ENCODE assay signal across 8 cellular contexts in the genomic region with DNA sequence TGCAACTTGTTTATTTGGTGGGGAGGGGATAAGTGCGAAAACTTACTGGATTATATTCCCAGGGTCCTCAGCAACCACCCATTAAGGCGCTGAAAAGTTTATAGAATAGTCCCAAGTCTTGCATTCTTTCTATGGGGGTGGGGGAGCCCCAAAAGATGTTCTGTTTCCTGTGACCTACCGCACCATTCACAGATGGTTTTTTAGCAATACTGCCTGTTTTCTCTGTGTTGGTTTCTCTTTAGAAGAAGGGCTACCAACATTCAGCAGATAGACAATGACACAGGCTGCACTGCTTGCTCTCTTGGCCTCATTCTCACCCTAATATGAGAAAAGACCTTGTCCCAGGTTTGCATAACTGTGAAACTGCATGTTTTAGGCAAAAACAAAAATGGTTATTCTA.
DNase-seq lines count a peak whose midpoint lies in the region; ATAC-seq and TF ChIP-seq lines count a peak whose summit lies in the region.

No MANE protein-coding gene starts in this region.

- intact Hi-C loops in activated T-helper 1 cell treated with anti-CD3 and anti-CD28 coated beads, Interleukin-12 subunit alpha, Interleukin-12 subunit beta, Interleukin-2, Interleukin-4 antibody, amounts not matched to agents 30 ng/mL and 10 ng/mL and 1 ng/mL, durations not matched to agents 14 hours and 24 hours and 36 hours (cut with micrococcal nuclease) = loop anchor here (5.0 to 10.0 kb wide), 3 partner anchors 616 to 722 kb away; partner anchors contain the start of genes ENDOD1 and SRSF8
- intact Hi-C loops in left ventricle myocardium superior (cut with micrococcal nuclease) = no loop called here

- peaks cover 42% of the 10 kb centered on the region for H3K4me1 Mint-ChIP-seq in activated T-helper 1 cell treated with anti-CD3 and anti-CD28 coated beads, Interleukin-12 subunit alpha, Interleukin-12 subunit beta, Interleukin-2, Interleukin-4 antibody, amounts not matched to agents 30 ng/mL and 10 ng/mL and 1 ng/mL, durations not matched to agents 14 hours and 24 hours and 36 hours (ENCODE audit: low read depth)
- H3K4me1 Mint-ChIP-seq in natural killer cell treated with Interleukin-12 subunit alpha and Interleukin-12 subunit beta and Interleukin-15 and Interleukin-18, amount 100 ng/mL, for 72 hours (ENCODE audit: low read depth in 2 of 2) = peaks cover 18 to 34% of the 10 kb centered on the region in 2 donors

- peak overlapping the region; percentile 57 for H3K4me3 Mint-ChIP-seq in activated T-helper 1 cell treated with anti-CD3 and anti-CD28 coated beads, Interleukin-12 subunit alpha, Interleukin-12 subunit beta, Interleukin-2, Interleukin-4 antibody, amounts not matched to agents 30 ng/mL and 10 ng/mL and 1 ng/mL, durations not matched to agents 14 hours and 24 hours and 36 hours
- H3K4me3 Mint-ChIP-seq in natural killer cell treated with Interleukin-12 subunit alpha and Interleukin-12 subunit beta and Interleukin-15 and Interleukin-18, amount 100 ng/mL, for 72 hours = peak overlapping the region; percentile 75

- no peak overlapping the region for H3K27ac Mint-ChIP-seq in activated T-helper 1 cell treated with anti-CD3 and anti-CD28 coated beads, Interleukin-12 subunit alpha, Interleukin-12 subunit beta, Interleukin-2, Interleukin-4 antibody, amounts not matched to agents 30 ng/mL and 10 ng/mL and 1 ng/mL, durations not matched to agents 14 hours and 24 hours and 36 hours
- no peak overlapping the region for H3K27ac Mint-ChIP-seq in natural killer cell treated with Interleukin-12 subunit alpha and Interleukin-12 subunit beta and Interleukin-15 and Interleukin-18, amount 100 ng/mL, for 72 hours

- no peaks in the 10 kb centered on the region for H3K36me3 Mint-ChIP-seq in activated T-helper 1 cell treated with anti-CD3 and anti-CD28 coated beads, Interleukin-12 subunit alpha, Interleukin-12 subunit beta, Interleukin-2, Interleukin-4 antibody, amounts not matched to agents 30 ng/mL and 10 ng/mL and 1 ng/mL, durations not matched to agents 14 hours and 24 hours and 36 hours (ENCODE audit: low read depth)
- H3K36me3 Mint-ChIP-seq in natural killer cell treated with Interleukin-12 subunit alpha and Interleukin-12 subunit beta and Interleukin-15 and Interleukin-18, amount 100 ng/mL, for 72 hours = no peaks in the 10 kb centered on the region

- no peak for DNase-seq in activated T-helper 1 cell treated with anti-CD3 and anti-CD28 coated beads, Interleukin-12 subunit alpha, Interleukin-12 subunit beta, Interleukin-2, Interleukin-4 antibody, amounts not matched to agents 30 ng/mL and 10 ng/mL and 1 ng/mL, durations not matched to agents 14 hours and 24 hours and 36 hours (ENCODE audit: low spot score)
- DNase-seq in natural killer cell treated with Interleukin-12 subunit alpha and Interleukin-12 subunit beta and Interleukin-15 and Interleukin-18, amount 100 ng/mL, for 72 hours (ENCODE audit: low spot score) = no peak
- DNase-seq in NAMALWA (ENCODE audit: low spot score) (no peak), T1000 (lab: John Stamatoyannopoulos, UW) (no peak), left ventricle myocardium superior (no peak)

- TF ChIP-seq POLR2A in GM18505 (IDR thresholded peaks at IDR 0.05; ENCODE audit: borderline replicate concordance, extremely low read depth, insufficient read depth, insufficient read length) = no peak

- H3K27me3 Mint-ChIP-seq in activated T-helper 1 cell treated with anti-CD3 and anti-CD28 coated beads, Interleukin-12 subunit alpha, Interleukin-12 subunit beta, Interleukin-2, Interleukin-4 antibody, amounts not matched to agents 30 ng/mL and 10 ng/mL and 1 ng/mL, durations not matched to agents 14 hours and 24 hours and 36 hours (ENCODE audit: insufficient read depth) = no peaks in the 10 kb centered on the region
- H3K27me3 Mint-ChIP-seq in natural killer cell treated with Interleukin-12 subunit alpha and Interleukin-12 subunit beta and Interleukin-15 and Interleukin-18, amount 100 ng/mL, for 72 hours = no peaks in the 10 kb centered on the region

- ATAC-seq in GM18511 (IDR thresholded peaks at IDR 0.05; ENCODE audit: unreplicated experiment) = peak; percentile 36
- peak; percentile 35 for ATAC-seq in GM21576 (IDR thresholded peaks at IDR 0.05; ENCODE audit: unreplicated experiment)
- peak; percentile 53 to 58 for ATAC-seq in natural killer cell treated with Interleukin-12 subunit alpha and Interleukin-12 subunit beta and Interleukin-15 and Interleukin-18, amount 100 ng/mL, for 72 hours
- ATAC-seq in left ventricle myocardium superior = no peak
- no peak for ATAC-seq in GM18505 (IDR thresholded peaks at IDR 0.05; ENCODE audit: unreplicated experiment)

- no peaks in the 10 kb centered on the region for H3K9me3 Mint-ChIP-seq in activated T-helper 1 cell treated with anti-CD3 and anti-CD28 coated beads, Interleukin-12 subunit alpha, Interleukin-12 subunit beta, Interleukin-2, Interleukin-4 antibody, amounts not matched to agents 30 ng/mL and 10 ng/mL and 1 ng/mL, durations not matched to agents 14 hours and 24 hours and 36 hours
- no peaks in the 10 kb centered on the region for H3K9me3 Mint-ChIP-seq in natural killer cell treated with Interleukin-12 subunit alpha and Interleukin-12 subunit beta and Interleukin-15 and Interleukin-18, amount 100 ng/mL, for 72 hours

Comparison
In these comparisons a context has a peak if more than half of its experiments do, and no peak if none do; other contexts are left out.
1. ATAC-seq: peak in GM18511 (single experiment), GM21576 (single experiment) and natural killer cell treated with Interleukin-12 subunit alpha and Interleukin-12 subunit beta and Interleukin-15 and Interleukin-18, amount 100 ng/mL, for 72 hours (2 of 2); none in left ventricle myocardium superior (single experiment) and GM18505 (single experiment).